Comparison of ENCODE assay signal across 9 cellular contexts in the genomic region with DNA sequence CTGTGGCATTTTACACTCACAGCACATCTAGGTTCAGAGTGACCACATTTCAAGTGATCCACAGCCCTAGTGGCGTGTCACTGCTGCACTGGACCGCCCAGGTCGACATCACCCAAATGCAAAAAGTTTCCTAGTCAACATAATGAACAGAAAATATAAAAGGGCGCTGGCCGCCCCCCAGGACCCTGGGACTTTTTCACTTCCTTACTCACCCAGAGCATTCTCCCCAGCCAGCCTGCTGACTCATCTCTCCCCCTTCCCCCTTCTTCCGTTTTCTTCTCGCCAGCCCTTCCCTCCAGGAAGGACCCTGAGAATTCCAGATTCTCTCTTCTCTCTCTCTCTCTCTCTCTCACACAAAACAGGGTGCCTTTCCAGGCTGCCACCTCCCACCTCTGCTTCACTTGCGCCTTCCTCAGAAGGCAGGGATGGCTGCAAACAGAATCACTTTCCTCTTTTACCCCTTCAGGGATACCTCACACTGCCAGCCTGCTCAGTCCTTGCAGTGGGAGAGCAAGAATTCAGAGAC. TPM values are rescaled to one million over a fixed set of nuclear protein-coding genes. Genes with fewer than 3 reads are reported as not detected.
A peak's percentile ranks its signal among the peaks of the same experiment; 100 is the strongest.
DNase-seq lines count a peak whose midpoint lies in the region; ATAC-seq and TF ChIP-seq lines count a peak whose summit lies in the region.
"Had no signal": no experiment of that assay in that cellular context is flagged by ENCODE, and none has a peak within 500 bp of the region (broad histone marks: within the 10 kb centered on the region; RNA-seq: fewer than 3 reads in every experiment).

No MANE protein-coding gene starts in this region.

- no peak for ATAC-seq in activated T-cell treated with anti-CD3 and anti-CD28 coated beads, Interleukin-2, amount 50 U/mL, for 4 hours
- ATAC-seq in HG03520 (IDR thresholded peaks at IDR 0.05; ENCODE audit: unreplicated experiment) = no peak

- H3K4me1 ChIP-seq in suprapubic skin = peaks cover 4% of the 10 kb centered on the region

- no peaks in the 10 kb centered on the region for H3K27me3 ChIP-seq in suprapubic skin

- H3K9me3 ChIP-seq in suprapubic skin = no peaks in the 10 kb centered on the region

- TF ChIP-seq CTCF in suprapubic skin (IDR thresholded peaks at IDR 0.05) = no peak

- H3K4me3 Mint-ChIP-seq in activated T-cell treated with anti-CD3 and anti-CD28 coated beads, Interleukin-2, amount 50 U/mL, for 4 hours = peak overlapping the region; percentile 24

- no peak for TF ChIP-seq EP300 in suprapubic skin (IDR thresholded peaks at IDR 0.05)

- H3K27ac ChIP-seq in suprapubic skin = no peak overlapping the region

- H3K4me1 Mint-ChIP-seq in activated T-cell treated with anti-CD3 and anti-CD28 coated beads, Interleukin-2, amount 50 U/mL, for 4 hours (ENCODE audit: low read depth) = peaks cover 5% of the 10 kb centered on the region

- TF ChIP-seq POLR2A in suprapubic skin (IDR thresholded peaks at IDR 0.05) = no peak

- no peaks in the 10 kb centered on the region for H3K36me3 Mint-ChIP-seq in activated T-cell treated with anti-CD3 and anti-CD28 coated beads, Interleukin-2, amount 50 U/mL, for 4 hours (ENCODE audit: insufficient read depth)

- no peaks in the 10 kb centered on the region for H3K9me3 Mint-ChIP-seq in activated T-cell treated with anti-CD3 and anti-CD28 coated beads, Interleukin-2, amount 50 U/mL, for 4 hours
- H3K9me3 Mint-ChIP-seq: activated T-cell treated with anti-CD3 and anti-CD28 coated beads, Interleukin-2, amount 50 U/mL, for 72 hours had no signal

- WGBS in suprapubic skin = 54% methylated on average over 8 of the region's 8 CpGs

- H3K27me3 Mint-ChIP-seq in activated T-cell treated with anti-CD3 and anti-CD28 coated beads, Interleukin-2, amount 50 U/mL, for 4 hours (ENCODE audit: low read depth) = no peaks in the 10 kb centered on the region

- H3K36me3 ChIP-seq in suprapubic skin = no peaks in the 10 kb centered on the region

- no peak overlapping the region for H3K4me3 ChIP-seq in suprapubic skin

- no peak for DNase-seq in activated T-cell treated with anti-CD3 and anti-CD28 coated beads, Interleukin-2, amount 50 U/mL, for 4 hours
- DNase-seq in activated T-cell treated with anti-CD3 and anti-CD28 coated beads for 4 hours (no peak), fibroblast of peridontal ligament (ENCODE audit: extremely low read depth) (peak; percentile 48), superior temporal gyrus (ENCODE audit: extremely low spot score) (peak; percentile 17), NCI-H1694 (lab: John Stamatoyannopoulos, UW) (no peak), suprapubic skin (ENCODE audit: low spot score in 2 of 2) (no peak)
- DNase-seq: activated T-cell treated with anti-CD3 and anti-CD28 coated beads, Interleukin-2, amount 50 U/mL, for 72 hours had no signal

TF ChIP-seq in PFSK-1, 5 proteins besides CTCF, POLR2A, EP300 and RAD21:
- no peak for TF ChIP-seq TAF1 (IDR thresholded peaks at IDR 0.05; ENCODE audit: borderline replicate concordance, insufficient read depth, low read length)
- TF ChIP-seq POLR2AphosphoS5 (IDR thresholded peaks at IDR 0.05; ENCODE audit: low read depth, low read length) = peak; percentile 20; the same call in 1 of the 2 replicates
- TF ChIP-seq, protein P1, sequence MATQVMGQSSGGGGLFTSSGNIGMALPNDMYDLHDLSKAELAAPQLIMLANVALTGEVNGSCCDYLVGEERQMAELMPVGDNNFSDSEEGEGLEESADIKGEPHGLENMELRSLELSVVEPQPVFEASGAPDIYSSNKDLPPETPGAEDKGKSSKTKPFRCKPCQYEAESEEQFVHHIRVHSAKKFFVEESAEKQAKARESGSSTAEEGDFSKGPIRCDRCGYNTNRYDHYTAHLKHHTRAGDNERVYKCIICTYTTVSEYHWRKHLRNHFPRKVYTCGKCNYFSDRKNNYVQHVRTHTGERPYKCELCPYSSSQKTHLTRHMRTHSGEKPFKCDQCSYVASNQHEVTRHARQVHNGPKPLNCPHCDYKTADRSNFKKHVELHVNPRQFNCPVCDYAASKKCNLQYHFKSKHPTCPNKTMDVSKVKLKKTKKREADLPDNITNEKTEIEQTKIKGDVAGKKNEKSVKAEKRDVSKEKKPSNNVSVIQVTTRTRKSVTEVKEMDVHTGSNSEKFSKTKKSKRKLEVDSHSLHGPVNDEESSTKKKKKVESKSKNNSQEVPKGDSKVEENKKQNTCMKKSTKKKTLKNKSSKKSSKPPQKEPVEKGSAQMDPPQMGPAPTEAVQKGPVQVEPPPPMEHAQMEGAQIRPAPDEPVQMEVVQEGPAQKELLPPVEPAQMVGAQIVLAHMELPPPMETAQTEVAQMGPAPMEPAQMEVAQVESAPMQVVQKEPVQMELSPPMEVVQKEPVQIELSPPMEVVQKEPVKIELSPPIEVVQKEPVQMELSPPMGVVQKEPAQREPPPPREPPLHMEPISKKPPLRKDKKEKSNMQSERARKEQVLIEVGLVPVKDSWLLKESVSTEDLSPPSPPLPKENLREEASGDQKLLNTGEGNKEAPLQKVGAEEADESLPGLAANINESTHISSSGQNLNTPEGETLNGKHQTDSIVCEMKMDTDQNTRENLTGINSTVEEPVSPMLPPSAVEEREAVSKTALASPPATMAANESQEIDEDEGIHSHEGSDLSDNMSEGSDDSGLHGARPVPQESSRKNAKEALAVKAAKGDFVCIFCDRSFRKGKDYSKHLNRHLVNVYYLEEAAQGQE (IDR thresholded peaks at IDR 0.05; ENCODE audit: insufficient read depth in 1 of 2, low read depth in 2 of 2, low read length in 2 of 2) = no peak; a peak in 1 of 4 replicates
- no peak for TF ChIP-seq FOXP2 (optimal IDR thresholded peaks at IDR 0.05; ENCODE audit: borderline replicate concordance, extremely low read depth, extremely low read length, insufficient read depth)

RNA-seq across cellular contexts. Expression of gene GRWD1, which starts 21.0 kb away (rescaled TPM):
- total RNA-seq in activated T-cell treated with anti-CD3 and anti-CD28 coated beads, Interleukin-2, amount 50 U/mL, for 4 hours = 100 to 1,000 TPM; 175 to 192 (median 187) TPM
- 54.2 TPM for polyA plus RNA-seq in PFSK-1 (2012; ENCODE audit: insufficient read length, low read depth)
- total RNA-seq in suprapubic skin = 10 to 100 TPM; 24.5 to 53.4 (median 40.1) TPM

RNA-seq across cellular contexts. Expression of gene KCNJ14, which starts 30.6 kb away (rescaled TPM):
- 1 to 10 TPM; 3.1 to 3.3 (median 3.3) TPM for total RNA-seq in activated T-cell treated with anti-CD3 and anti-CD28 coated beads, Interleukin-2, amount 50 U/mL, for 4 hours
- 0.99 TPM for polyA plus RNA-seq in PFSK-1 (2012; ENCODE audit: insufficient read length, low read depth)
- 1 to 10 TPM; 4.2 to 4.7 (median 4.6) TPM for total RNA-seq in suprapubic skin

RNA-seq across cellular contexts. Expression of gene GRIN2D, which starts 31.3 kb away (rescaled TPM):
- under 1 TPM; 0.11 to 0.14 (median 0.13) TPM for total RNA-seq in activated T-cell treated with anti-CD3 and anti-CD28 coated beads, Interleukin-2, amount 50 U/mL, for 4 hours
- 4.4 TPM for polyA plus RNA-seq in PFSK-1 (2012; ENCODE audit: insufficient read length, low read depth)
- 1 to 10 TPM in 2 of 4 donors, under 1 TPM in 2; 0.38 to 1.4 (median 0.94) TPM for total RNA-seq in suprapubic skin

RNA-seq across cellular contexts. Expression of gene KDELR1, which starts 33.4 kb away (rescaled TPM):
- 10 to 100 TPM; 58.6 to 63.8 (median 61.3) TPM for total RNA-seq in activated T-cell treated with anti-CD3 and anti-CD28 coated beads, Interleukin-2, amount 50 U/mL, for 4 hours
- polyA plus RNA-seq in PFSK-1 (2012; ENCODE audit: insufficient read length, low read depth) = 169 TPM
- total RNA-seq in suprapubic skin = 10 to 100 TPM; 77.3 to 94.1 (median 87.7) TPM

RNA-seq across cellular contexts. Expression of gene CYTH2, which starts 44.4 kb away (rescaled TPM):
- 10 to 100 TPM; 30.7 to 36.2 (median 31.5) TPM for total RNA-seq in activated T-cell treated with anti-CD3 and anti-CD28 coated beads, Interleukin-2, amount 50 U/mL, for 4 hours
- 63.9 TPM for polyA plus RNA-seq in PFSK-1 (2012; ENCODE audit: insufficient read length, low read depth)
- 10 to 100 TPM; 54.9 to 86.5 (median 63.2) TPM for total RNA-seq in suprapubic skin

Comparison
In these comparisons a context has a peak if more than half of its experiments do, and no peak if none do; other contexts are left out.
1. DNase-seq: peak in fibroblast of peridontal ligament (single experiment) and superior temporal gyrus (single experiment); none in activated T-cell treated with anti-CD3 and anti-CD28 coated beads, Interleukin-2, amount 50 U/mL, for 4 hours (single experiment), activated T-cell treated with anti-CD3 and anti-CD28 coated beads for 4 hours (single experiment), NCI-H1694 (single experiment) and suprapubic skin (0 of 2).